In genomic region chr1:192808588-192809285, GRCh38 we compare ENCODE assay signal across 1 cellular context.
TF ChIP-seq lines count a peak whose summit lies in the region.

A gene with protein sequence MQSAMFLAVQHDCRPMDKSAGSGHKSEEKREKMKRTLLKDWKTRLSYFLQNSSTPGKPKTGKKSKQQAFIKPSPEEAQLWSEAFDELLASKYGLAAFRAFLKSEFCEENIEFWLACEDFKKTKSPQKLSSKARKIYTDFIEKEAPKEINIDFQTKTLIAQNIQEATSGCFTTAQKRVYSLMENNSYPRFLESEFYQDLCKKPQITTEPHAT (plus strand): TSS chr1:192809039. CDS start chr1:192809072, 33 bp downstream.

TF ChIP-seq in HEK293, 187 proteins besides CTCF, POLR2A, EP300 and RAD21 (continued from another document and continues in another):
- no peak for TF ChIP-seq ZNF18 (tag by site-specific recombination; IDR thresholded peaks at IDR 0.05)
- no peak for TF ChIP-seq ZNF626 (tag by site-specific recombination; IDR thresholded peaks at IDR 0.05)
- no peak for TF ChIP-seq WT1 (tag by site-specific recombination; IDR thresholded peaks at IDR 0.05)
- TF ChIP-seq ZFHX2 (tag by site-specific recombination; conservative IDR thresholded peaks at IDR 0.05) = peak; percentile 64
- no peak for TF ChIP-seq ZNF624 (tag by site-specific recombination; IDR thresholded peaks at IDR 0.05)
- TF ChIP-seq HOXC10 (CRISPR knock-in tag; IDR thresholded peaks at IDR 0.05) = no peak
- TF ChIP-seq, protein P1, sequence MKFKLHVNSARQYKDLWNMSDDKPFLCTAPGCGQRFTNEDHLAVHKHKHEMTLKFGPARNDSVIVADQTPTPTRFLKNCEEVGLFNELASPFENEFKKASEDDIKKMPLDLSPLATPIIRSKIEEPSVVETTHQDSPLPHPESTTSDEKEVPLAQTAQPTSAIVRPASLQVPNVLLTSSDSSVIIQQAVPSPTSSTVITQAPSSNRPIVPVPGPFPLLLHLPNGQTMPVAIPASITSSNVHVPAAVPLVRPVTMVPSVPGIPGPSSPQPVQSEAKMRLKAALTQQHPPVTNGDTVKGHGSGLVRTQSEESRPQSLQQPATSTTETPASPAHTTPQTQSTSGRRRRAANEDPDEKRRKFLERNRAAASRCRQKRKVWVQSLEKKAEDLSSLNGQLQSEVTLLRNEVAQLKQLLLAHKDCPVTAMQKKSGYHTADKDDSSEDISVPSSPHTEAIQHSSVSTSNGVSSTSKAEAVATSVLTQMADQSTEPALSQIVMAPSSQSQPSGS (tag by site-specific recombination; IDR thresholded peaks at IDR 0.05; ENCODE audit: low read depth) = no peak
- TF ChIP-seq ZNF473 (tag by site-specific recombination; IDR thresholded peaks at IDR 0.05) = no peak
- TF ChIP-seq PRDM1 (tag by site-specific recombination; IDR thresholded peaks at IDR 0.05) = no peak
- TF ChIP-seq, protein P2, sequence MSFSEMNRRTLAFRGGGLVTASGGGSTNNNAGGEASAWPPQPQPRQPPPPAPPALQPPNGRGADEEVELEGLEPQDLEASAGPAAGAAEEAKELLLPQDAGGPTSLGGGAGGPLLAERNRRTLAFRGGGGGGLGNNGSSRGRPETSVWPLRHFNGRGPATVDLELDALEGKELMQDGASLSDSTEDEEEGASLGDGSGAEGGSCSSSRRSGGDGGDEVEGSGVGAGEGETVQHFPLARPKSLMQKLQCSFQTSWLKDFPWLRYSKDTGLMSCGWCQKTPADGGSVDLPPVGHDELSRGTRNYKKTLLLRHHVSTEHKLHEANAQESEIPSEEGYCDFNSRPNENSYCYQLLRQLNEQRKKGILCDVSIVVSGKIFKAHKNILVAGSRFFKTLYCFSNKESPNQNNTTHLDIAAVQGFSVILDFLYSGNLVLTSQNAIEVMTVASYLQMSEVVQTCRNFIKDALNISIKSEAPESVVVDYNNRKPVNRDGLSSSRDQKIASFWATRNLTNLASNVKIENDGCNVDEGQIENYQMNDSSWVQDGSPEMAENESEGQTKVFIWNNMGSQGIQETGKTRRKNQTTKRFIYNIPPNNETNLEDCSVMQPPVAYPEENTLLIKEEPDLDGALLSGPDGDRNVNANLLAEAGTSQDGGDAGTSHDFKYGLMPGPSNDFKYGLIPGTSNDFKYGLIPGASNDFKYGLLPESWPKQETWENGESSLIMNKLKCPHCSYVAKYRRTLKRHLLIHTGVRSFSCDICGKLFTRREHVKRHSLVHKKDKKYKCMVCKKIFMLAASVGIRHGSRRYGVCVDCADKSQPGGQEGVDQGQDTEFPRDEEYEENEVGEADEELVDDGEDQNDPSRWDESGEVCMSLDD (tag by site-specific recombination; IDR thresholded peaks at IDR 0.05) = 0 out of 2 replicates have a peak, but pooled peaks have one; percentile 21
- TF ChIP-seq ZNF701 (tag by site-specific recombination; IDR thresholded peaks at IDR 0.05) = no peak
- TF ChIP-seq ZFP41 (tag by site-specific recombination; IDR thresholded peaks at IDR 0.05; ENCODE audit: borderline replicate concordance) = no peak
- TF ChIP-seq ZNF23 (tag by site-specific recombination; IDR thresholded peaks at IDR 0.05; ENCODE audit: borderline replicate concordance) = no peak
- TF ChIP-seq ZNF112 (tag by site-specific recombination; IDR thresholded peaks at IDR 0.05) = no peak
- TF ChIP-seq ZNF169 (tag by site-specific recombination; IDR thresholded peaks at IDR 0.05) = no peak
- peak; percentile 77 for TF ChIP-seq ZBTB17 (tag by site-specific recombination; IDR thresholded peaks at IDR 0.05)
- TF ChIP-seq ZXDB (tag by site-specific recombination; IDR thresholded peaks at IDR 0.05) = peak; percentile 48; the same call in 1 of the 2 replicates
- no peak for TF ChIP-seq ZNF416 (tag by site-specific recombination; IDR thresholded peaks at IDR 0.05)
- TF ChIP-seq, protein P3, sequence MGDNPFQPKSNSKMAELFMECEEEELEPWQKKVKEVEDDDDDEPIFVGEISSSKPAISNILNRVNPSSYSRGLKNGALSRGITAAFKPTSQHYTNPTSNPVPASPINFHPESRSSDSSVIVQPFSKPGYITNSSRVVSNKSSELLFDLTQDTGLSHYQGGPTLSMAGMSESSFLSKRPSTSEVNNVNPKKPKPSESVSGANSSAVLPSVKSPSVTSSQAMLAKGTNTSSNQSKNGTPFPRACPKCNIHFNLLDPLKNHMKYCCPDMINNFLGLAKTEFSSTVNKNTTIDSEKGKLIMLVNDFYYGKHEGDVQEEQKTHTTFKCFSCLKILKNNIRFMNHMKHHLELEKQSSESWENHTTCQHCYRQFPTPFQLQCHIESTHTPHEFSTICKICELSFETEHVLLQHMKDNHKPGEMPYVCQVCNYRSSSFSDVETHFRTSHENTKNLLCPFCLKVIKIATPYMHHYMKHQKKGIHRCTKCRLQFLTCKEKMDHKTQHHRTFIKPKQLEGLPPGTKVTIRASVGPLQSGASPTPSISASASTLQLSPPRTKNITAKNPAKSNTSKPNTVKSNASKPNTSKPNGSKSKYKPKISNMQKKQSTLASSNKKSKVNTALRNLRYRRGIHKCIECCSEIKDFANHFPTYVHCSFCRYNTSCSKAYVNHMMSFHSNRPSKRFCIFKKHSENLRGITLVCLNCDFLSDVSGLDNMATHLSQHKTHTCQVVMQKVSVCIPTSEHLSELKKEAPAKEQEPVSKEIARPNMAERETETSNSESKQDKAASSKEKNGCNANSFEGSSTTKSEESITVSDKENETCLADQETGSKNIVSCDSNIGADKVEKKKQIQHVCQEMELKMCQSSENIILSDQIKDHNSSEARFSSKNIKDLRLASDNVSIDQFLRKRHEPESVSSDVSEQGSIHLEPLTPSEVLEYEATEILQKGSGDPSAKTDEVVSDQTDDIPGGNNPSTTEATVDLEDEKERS (tag by site-specific recombination; IDR thresholded peaks at IDR 0.05) = no peak
- TF ChIP-seq ZNF184 (tag by site-specific recombination; IDR thresholded peaks at IDR 0.05) = no peak
- TF ChIP-seq ZNF449 (tag by site-specific recombination; IDR thresholded peaks at IDR 0.05) = peak; percentile 82; the same call in 1 of the 2 replicates
- no peak for TF ChIP-seq ZNF670 (tag by site-specific recombination; IDR thresholded peaks at IDR 0.05; ENCODE audit: low read depth)
- TF ChIP-seq, protein P4, sequence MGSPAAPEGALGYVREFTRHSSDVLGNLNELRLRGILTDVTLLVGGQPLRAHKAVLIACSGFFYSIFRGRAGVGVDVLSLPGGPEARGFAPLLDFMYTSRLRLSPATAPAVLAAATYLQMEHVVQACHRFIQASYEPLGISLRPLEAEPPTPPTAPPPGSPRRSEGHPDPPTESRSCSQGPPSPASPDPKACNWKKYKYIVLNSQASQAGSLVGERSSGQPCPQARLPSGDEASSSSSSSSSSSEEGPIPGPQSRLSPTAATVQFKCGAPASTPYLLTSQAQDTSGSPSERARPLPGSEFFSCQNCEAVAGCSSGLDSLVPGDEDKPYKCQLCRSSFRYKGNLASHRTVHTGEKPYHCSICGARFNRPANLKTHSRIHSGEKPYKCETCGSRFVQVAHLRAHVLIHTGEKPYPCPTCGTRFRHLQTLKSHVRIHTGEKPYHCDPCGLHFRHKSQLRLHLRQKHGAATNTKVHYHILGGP (tag by site-specific recombination; IDR thresholded peaks at IDR 0.05) = no peak
- 0 out of 2 replicates have a peak, but pooled peaks have one; percentile 69 for TF ChIP-seq ZNF610 (tag by site-specific recombination; IDR thresholded peaks at IDR 0.05; ENCODE audit: borderline replicate concordance)
- TF ChIP-seq ZSCAN30 (tag by site-specific recombination; IDR thresholded peaks at IDR 0.05) = peak; percentile 83
- TF ChIP-seq PRDM2 (tag by site-specific recombination; IDR thresholded peaks at IDR 0.05; ENCODE audit: borderline replicate concordance) = no peak
- no peak for TF ChIP-seq ZNF658 (tag by site-specific recombination; IDR thresholded peaks at IDR 0.05)
- TF ChIP-seq ZNF501 (tag by site-specific recombination; IDR thresholded peaks at IDR 0.05) = peak; percentile 45; the same call in 1 of the 2 replicates
- no peak for TF ChIP-seq ZNF214 (tag by site-specific recombination; IDR thresholded peaks at IDR 0.05; ENCODE audit: borderline replicate concordance)
- no peak for TF ChIP-seq ZNF580 (tag by site-specific recombination; IDR thresholded peaks at IDR 0.05)
- no peak for TF ChIP-seq ZNF488 (tag by site-specific recombination; IDR thresholded peaks at IDR 0.05)
- TF ChIP-seq ZNF549 (tag by site-specific recombination; IDR thresholded peaks at IDR 0.05) = no peak
- TF ChIP-seq, protein P5, sequence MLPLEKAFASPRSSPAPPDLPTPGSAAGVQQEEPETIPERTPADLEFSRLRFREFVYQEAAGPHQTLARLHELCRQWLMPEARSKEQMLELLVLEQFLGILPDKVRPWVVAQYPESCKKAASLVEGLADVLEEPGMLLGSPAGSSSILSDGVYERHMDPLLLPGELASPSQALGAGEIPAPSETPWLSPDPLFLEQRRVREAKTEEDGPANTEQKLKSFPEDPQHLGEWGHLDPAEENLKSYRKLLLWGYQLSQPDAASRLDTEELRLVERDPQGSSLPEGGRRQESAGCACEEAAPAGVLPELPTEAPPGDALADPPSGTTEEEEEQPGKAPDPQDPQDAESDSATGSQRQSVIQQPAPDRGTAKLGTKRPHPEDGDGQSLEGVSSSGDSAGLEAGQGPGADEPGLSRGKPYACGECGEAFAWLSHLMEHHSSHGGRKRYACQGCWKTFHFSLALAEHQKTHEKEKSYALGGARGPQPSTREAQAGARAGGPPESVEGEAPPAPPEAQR (tag by site-specific recombination; IDR thresholded peaks at IDR 0.05) = no peak
- TF ChIP-seq ZNF114 (tag by site-specific recombination; IDR thresholded peaks at IDR 0.05) = no peak
- peak; percentile 54 for TF ChIP-seq ZEB2 (tag by site-specific recombination; IDR thresholded peaks at IDR 0.05)
- no peak for TF ChIP-seq ZNF785 (tag by site-specific recombination; IDR thresholded peaks at IDR 0.05)
- no peak for TF ChIP-seq HOXA7 (CRISPR knock-in tag; IDR thresholded peaks at IDR 0.05; ENCODE audit: borderline replicate concordance)
- no peak for TF ChIP-seq ZNF292 (tag by site-specific recombination; IDR thresholded peaks at IDR 0.05; ENCODE audit: borderline replicate concordance, low read depth)
- no peak for TF ChIP-seq ZBTB7A (tag by site-specific recombination; IDR thresholded peaks at IDR 0.05; ENCODE audit: low read depth)
